ENCODE assay signal across 19 cellular contexts in genomic region chr5:133990396-133990795, GRCh38. TPM values are rescaled to one million over a fixed set of nuclear protein-coding genes. Genes with fewer than 3 reads are reported as not detected.
DNase-seq lines count a peak whose midpoint lies in the region; ATAC-seq and TF ChIP-seq lines count a peak whose summit lies in the region.
"Had no signal": no experiment of that assay in that cellular context is flagged by ENCODE, and none has a peak within 500 bp of the region (broad histone marks: within the 10 kb centered on the region; RNA-seq: fewer than 3 reads in every experiment).

No MANE protein-coding gene starts in this region.

- CTCF ChIA-PET in activated CD4-positive, alpha-beta memory T cell treated with anti-CD3 and anti-CD28 coated beads, Interleukin-2, amount 10 ng/mL, durations not matched to agents 7 days and 5 days (lab: Charles Lee): no interaction called here
- CTCF ChIA-PET in activated CD4-positive, alpha-beta memory T cell treated with anti-CD3 and anti-CD28 coated beads for 36 hours (lab: Charles Lee): no interaction called here
- CTCF ChIA-PET in activated naive CD4-positive, alpha-beta T cell treated with anti-CD3 and anti-CD28 coated beads, Interleukin-2, amount 10 ng/mL, durations not matched to agents 7 days and 5 days (lab: Charles Lee): interaction anchor here (1.2 kb wide), 1 partner anchor 10 kb away, joined by 3 read pairs; no protein-coding TSS in a partner anchor

- POLR2A ChIA-PET in activated CD4-positive, alpha-beta memory T cell treated with anti-CD3 and anti-CD28 coated beads, Interleukin-2, amount 10 ng/mL, durations not matched to agents 7 days and 5 days (lab: Charles Lee): no interaction called here
- POLR2A ChIA-PET in activated CD4-positive, alpha-beta memory T cell treated with anti-CD3 and anti-CD28 coated beads for 36 hours (lab: Charles Lee): no interaction called here

- H3K4me1 ChIP-seq in OCI-LY1 (ENCODE audit: insufficient read depth, low read length, severe bottlenecking) (peaks cover 67% of the 10 kb centered on the region), psoas muscle (peaks cover 68% of the 10 kb centered on the region)

- H3K4me3 Mint-ChIP-seq in activated CD4-positive, alpha-beta memory T cell treated with anti-CD3 and anti-CD28 coated beads, Interleukin-2, amount 10 ng/mL, durations not matched to agents 7 days and 5 days: no peak overlapping the region
- no peak overlapping the region for H3K4me3 Mint-ChIP-seq in activated CD4-positive, alpha-beta memory T cell treated with anti-CD3 and anti-CD28 coated beads for 36 hours
- H3K4me3 Mint-ChIP-seq in activated naive CD4-positive, alpha-beta T cell treated with anti-CD3 and anti-CD28 coated beads, Interleukin-2, amount 10 ng/mL, durations not matched to agents 7 days and 5 days: no peak overlapping the region
- H3K4me3 Mint-ChIP-seq in activated T-helper 2 cell treated with anti-CD3 and anti-CD28 coated beads, Interferon-gamma antibody, Interleukin-2, Interleukin-4, amounts not matched to agents 10 μg/mL and 5 μg/mL and 100 μg/mL, durations not matched to agents 14 hours and 24 hours and 36 hours (ENCODE audit: low read depth): no peak overlapping the region
- H3K4me3 Mint-ChIP-seq: activated CD4-positive, alpha-beta T cell treated with anti-CD3 and anti-CD28 coated beads, Interleukin-2, amount 10 ng/mL, durations not matched to agents 24 days and 14 days; nephron had no signal

- H3K79me2 ChIP-seq in OCI-LY1 (ENCODE audit: insufficient read depth, low read length): peaks cover 30% of the 10 kb centered on the region

- peaks cover 60% of the 10 kb centered on the region for H3K36me3 ChIP-seq in OCI-LY1 (ENCODE audit: insufficient read depth, low read length)
- peaks cover 9 to 62% of the 10 kb centered on the region in 2 donors for H3K36me3 ChIP-seq in psoas muscle (ENCODE audit: insufficient read depth in 1 of 2, low read depth in 1 of 2)

- peak overlapping the region; percentile 21 for H3K27ac Mint-ChIP-seq in activated CD4-positive, alpha-beta memory T cell treated with anti-CD3 and anti-CD28 coated beads, Interleukin-2, amount 10 ng/mL, durations not matched to agents 7 days and 5 days
- H3K27ac Mint-ChIP-seq in activated CD4-positive, alpha-beta memory T cell treated with anti-CD3 and anti-CD28 coated beads for 36 hours: no peak overlapping the region
- no peak overlapping the region for H3K27ac Mint-ChIP-seq in activated naive CD4-positive, alpha-beta T cell treated with anti-CD3 and anti-CD28 coated beads, Interleukin-2, amount 10 ng/mL, durations not matched to agents 7 days and 5 days
- no peak overlapping the region for H3K27ac Mint-ChIP-seq in activated T-helper 2 cell treated with anti-CD3 and anti-CD28 coated beads, Interferon-gamma antibody, Interleukin-2, Interleukin-4, amounts not matched to agents 10 μg/mL and 5 μg/mL and 100 μg/mL, durations not matched to agents 14 hours and 24 hours and 36 hours
- H3K27ac Mint-ChIP-seq: activated CD4-positive, alpha-beta T cell treated with anti-CD3 and anti-CD28 coated beads, Interleukin-2, amount 10 ng/mL, durations not matched to agents 24 days and 14 days had no signal

- H3K9me3 Mint-ChIP-seq in activated CD4-positive, alpha-beta memory T cell treated with anti-CD3 and anti-CD28 coated beads, Interleukin-2, amount 10 ng/mL, durations not matched to agents 7 days and 5 days: no peaks in the 10 kb centered on the region
- no peaks in the 10 kb centered on the region for H3K9me3 Mint-ChIP-seq in activated CD4-positive, alpha-beta memory T cell treated with anti-CD3 and anti-CD28 coated beads for 36 hours
- H3K9me3 Mint-ChIP-seq in activated naive CD4-positive, alpha-beta T cell treated with anti-CD3 and anti-CD28 coated beads, Interleukin-2, amount 10 ng/mL, durations not matched to agents 7 days and 5 days: no peaks in the 10 kb centered on the region
- no peaks in the 10 kb centered on the region for H3K9me3 Mint-ChIP-seq in activated T-helper 2 cell treated with anti-CD3 and anti-CD28 coated beads, Interferon-gamma antibody, Interleukin-2, Interleukin-4, amounts not matched to agents 10 μg/mL and 5 μg/mL and 100 μg/mL, durations not matched to agents 14 hours and 24 hours and 36 hours
- H3K9me3 Mint-ChIP-seq: activated CD4-positive, alpha-beta T cell treated with anti-CD3 and anti-CD28 coated beads, Interleukin-2, amount 10 ng/mL, durations not matched to agents 24 days and 14 days; nephron had no signal

- 0 out of 2 replicates have a peak, but pooled peaks cover 4% of the 10 kb centered on the region for H3F3A ChIP-seq in OCI-LY1 (ENCODE audit: insufficient read depth, low read length)

- no peaks in the 10 kb centered on the region for H3K9me2 ChIP-seq in OCI-LY1 (ENCODE audit: low read depth, low read length)

- intact Hi-C loops in activated CD4-positive, alpha-beta memory T cell treated with anti-CD3 and anti-CD28 coated beads for 36 hours (cut with micrococcal nuclease): no loop called here
- intact Hi-C loops in psoas muscle (cut with DNase I): no loop called here
- intact Hi-C loops in activated T-helper 2 cell treated with anti-CD3 and anti-CD28 coated beads, Interferon-gamma antibody, Interleukin-2, Interleukin-4, amounts not matched to agents 10 μg/mL and 5 μg/mL and 100 μg/mL, durations not matched to agents 14 hours and 24 hours and 36 hours (cut with micrococcal nuclease): loop anchor here (5.0 kb wide), 1 partner anchor 1498 kb away; the partner anchor contains the start of gene IRF1

- peaks cover 14% of the 10 kb centered on the region for H3K4me1 Mint-ChIP-seq in activated CD4-positive, alpha-beta memory T cell treated with anti-CD3 and anti-CD28 coated beads, Interleukin-2, amount 10 ng/mL, durations not matched to agents 7 days and 5 days
- peaks cover 23% of the 10 kb centered on the region for H3K4me1 Mint-ChIP-seq in activated CD4-positive, alpha-beta memory T cell treated with anti-CD3 and anti-CD28 coated beads for 36 hours (ENCODE audit: low read depth)
- peaks cover 22% of the 10 kb centered on the region for H3K4me1 Mint-ChIP-seq in activated naive CD4-positive, alpha-beta T cell treated with anti-CD3 and anti-CD28 coated beads, Interleukin-2, amount 10 ng/mL, durations not matched to agents 7 days and 5 days
- H3K4me1 Mint-ChIP-seq in activated T-helper 2 cell treated with anti-CD3 and anti-CD28 coated beads, Interferon-gamma antibody, Interleukin-2, Interleukin-4, amounts not matched to agents 10 μg/mL and 5 μg/mL and 100 μg/mL, durations not matched to agents 14 hours and 24 hours and 36 hours (ENCODE audit: low read depth): peaks cover 13% of the 10 kb centered on the region

- H3K4me3 ChIP-seq in OCI-LY1 (ENCODE audit: low read depth, low read length, poor library complexity, severe bottlenecking): no peak overlapping the region
- no peak overlapping the region for H3K4me3 ChIP-seq in psoas muscle
- H3K4me3 ChIP-seq: esophagus muscularis mucosa, Peyer's patch had no signal

- no peak for DNase-seq in activated CD4-positive, alpha-beta memory T cell treated with anti-CD3 and anti-CD28 coated beads, Interleukin-2, amount 10 ng/mL, durations not matched to agents 7 days and 5 days
- DNase-seq in activated CD4-positive, alpha-beta memory T cell treated with anti-CD3 and anti-CD28 coated beads for 36 hours: no peak
- DNase-seq in NCI-H1417 treated with DMSO at 0.1 percent for 48 hours (lab: John Stamatoyannopoulos, UW) (peak; percentile 29), psoas muscle (no peak), left lobe of liver (ENCODE audit: low spot score) (no peak)
- no peak for DNase-seq in activated naive CD4-positive, alpha-beta T cell treated with anti-CD3 and anti-CD28 coated beads, Interleukin-2, amount 10 ng/mL, durations not matched to agents 7 days and 5 days
- DNase-seq in activated T-helper 2 cell treated with anti-CD3 and anti-CD28 coated beads, Interferon-gamma antibody, Interleukin-2, Interleukin-4, amounts not matched to agents 10 μg/mL and 5 μg/mL and 100 μg/mL, durations not matched to agents 14 hours and 24 hours and 36 hours (ENCODE audit: low spot score): no peak
- DNase-seq: activated CD4-positive, alpha-beta T cell treated with anti-CD3 and anti-CD28 coated beads, Interleukin-2, amount 10 ng/mL, durations not matched to agents 24 days and 14 days; activated effector memory CD4-positive, alpha-beta T cell treated with Interleukin-2 at 50 U/mL for 16 hours; effector memory CD4-positive, alpha-beta T cell; hypothalamus; NK-92 treated with Interleukin-12 subunit alpha and Interleukin-12 subunit beta, amount 100 ng/mL, for 24 hours; Peyer's patch; substantia nigra; T-helper 2 cell had no signal

- no peak overlapping the region for H2AFZ ChIP-seq in OCI-LY1 (ENCODE audit: low read length)

- H3K4me2 ChIP-seq in OCI-LY1 (ENCODE audit: low read length): peak overlapping the region; percentile 38; the same call in 1 of the 2 replicates

- H4K20me1 ChIP-seq in OCI-LY1 (ENCODE audit: insufficient read depth, low read length): no peaks in the 10 kb centered on the region

- peaks cover 49% of the 10 kb centered on the region for H3K36me3 Mint-ChIP-seq in activated CD4-positive, alpha-beta memory T cell treated with anti-CD3 and anti-CD28 coated beads, Interleukin-2, amount 10 ng/mL, durations not matched to agents 7 days and 5 days (ENCODE audit: low read depth)
- H3K36me3 Mint-ChIP-seq in activated CD4-positive, alpha-beta memory T cell treated with anti-CD3 and anti-CD28 coated beads for 36 hours: peaks cover 47% of the 10 kb centered on the region
- peaks cover 34% of the 10 kb centered on the region for H3K36me3 Mint-ChIP-seq in activated naive CD4-positive, alpha-beta T cell treated with anti-CD3 and anti-CD28 coated beads, Interleukin-2, amount 10 ng/mL, durations not matched to agents 7 days and 5 days
- H3K36me3 Mint-ChIP-seq in activated T-helper 2 cell treated with anti-CD3 and anti-CD28 coated beads, Interferon-gamma antibody, Interleukin-2, Interleukin-4, amounts not matched to agents 10 μg/mL and 5 μg/mL and 100 μg/mL, durations not matched to agents 14 hours and 24 hours and 36 hours (ENCODE audit: low read depth): peaks cover 74% of the 10 kb centered on the region

- H3K9ac ChIP-seq in OCI-LY1 (ENCODE audit: low read length): peak overlapping the region; percentile 38; the same call in 1 of the 2 replicates

- 59 to 70% (median 61%) methylated on average over 6 of the region's 6 CpGs for WGBS in psoas muscle, 3 donors

- H3K27me3 ChIP-seq in OCI-LY1 (ENCODE audit: insufficient read depth, low read length): no peaks in the 10 kb centered on the region
- H3K27me3 ChIP-seq in psoas muscle (ENCODE audit: insufficient read depth in 3 of 3, low read length in 2 of 3): no peaks in the 10 kb centered on the region
- H3K27me3 ChIP-seq: esophagus muscularis mucosa, Peyer's patch had no signal

- TF ChIP-seq CTCF in OCI-LY1 (IDR thresholded peaks at IDR 0.05; ENCODE audit: low read length) (no peak), psoas muscle (IDR thresholded peaks at IDR 0.05) (no peak)

- H3K9me3 ChIP-seq in OCI-LY1 (ENCODE audit: low read length) (no peaks in the 10 kb centered on the region), psoas muscle (no peaks in the 10 kb centered on the region)
- H3K9me3 ChIP-seq: esophagus muscularis mucosa, Peyer's patch had no signal

- H3K27me3 Mint-ChIP-seq in activated CD4-positive, alpha-beta memory T cell treated with anti-CD3 and anti-CD28 coated beads, Interleukin-2, amount 10 ng/mL, durations not matched to agents 7 days and 5 days: no peaks in the 10 kb centered on the region
- H3K27me3 Mint-ChIP-seq in activated CD4-positive, alpha-beta memory T cell treated with anti-CD3 and anti-CD28 coated beads for 36 hours: no peaks in the 10 kb centered on the region
- H3K27me3 Mint-ChIP-seq in activated naive CD4-positive, alpha-beta T cell treated with anti-CD3 and anti-CD28 coated beads, Interleukin-2, amount 10 ng/mL, durations not matched to agents 7 days and 5 days: no peaks in the 10 kb centered on the region
- H3K27me3 Mint-ChIP-seq in activated T-helper 2 cell treated with anti-CD3 and anti-CD28 coated beads, Interferon-gamma antibody, Interleukin-2, Interleukin-4, amounts not matched to agents 10 μg/mL and 5 μg/mL and 100 μg/mL, durations not matched to agents 14 hours and 24 hours and 36 hours (ENCODE audit: low read depth): no peaks in the 10 kb centered on the region
- H3K27me3 Mint-ChIP-seq: activated CD4-positive, alpha-beta T cell treated with anti-CD3 and anti-CD28 coated beads, Interleukin-2, amount 10 ng/mL, durations not matched to agents 24 days and 14 days had no signal

- ATAC-seq in psoas muscle (no peak), left lobe of liver (no peak)

- peak overlapping the region; percentile 89 for H3K27ac ChIP-seq in OCI-LY1 (ENCODE audit: low read depth, low read length, poor library complexity, severe bottlenecking)
- H3K27ac ChIP-seq in psoas muscle: peak overlapping the region; percentile 50
- H3K27ac ChIP-seq: esophagus muscularis mucosa, HL-60, Peyer's patch had no signal

RNA-seq across cellular contexts. Expression of gene VDAC1, which starts 14.4 kb away (rescaled TPM):
- total RNA-seq in activated CD4-positive, alpha-beta memory T cell treated with anti-CD3 and anti-CD28 coated beads, Interleukin-2, amount 10 ng/mL, durations not matched to agents 7 days and 5 days: 100 to 1,000 TPM; 216 to 218 TPM
- total RNA-seq in activated CD4-positive, alpha-beta memory T cell treated with anti-CD3 and anti-CD28 coated beads for 36 hours: 100 to 1,000 TPM; 407 to 416 TPM
- total RNA-seq in psoas muscle (100 to 1,000 TPM; 389 to 592 (median 473) TPM), left lobe of liver (91.2 TPM)
- 100 to 1,000 TPM; 525 to 576 (median 529) TPM for polyA plus RNA-seq in psoas muscle
- total RNA-seq in activated T-helper 2 cell treated with anti-CD3 and anti-CD28 coated beads, Interferon-gamma antibody, Interleukin-2, Interleukin-4, amounts not matched to agents 10 μg/mL and 5 μg/mL and 100 μg/mL, durations not matched to agents 14 hours and 24 hours and 36 hours: 455 and 459 TPM in 2 replicates

RNA-seq across cellular contexts. Expression of gene C5orf15, which starts 22.0 kb away (rescaled TPM):
- total RNA-seq in activated CD4-positive, alpha-beta memory T cell treated with anti-CD3 and anti-CD28 coated beads, Interleukin-2, amount 10 ng/mL, durations not matched to agents 7 days and 5 days: 10 to 100 TPM; 24.4 to 27.7 TPM
- total RNA-seq in activated CD4-positive, alpha-beta memory T cell treated with anti-CD3 and anti-CD28 coated beads for 36 hours: 10 to 100 TPM; 23.7 to 26.7 TPM
- total RNA-seq in psoas muscle: 10 to 100 TPM; 12.7 to 16.0 (median 13.4) TPM
- 10 to 100 TPM; 13.2 to 29.8 (median 22.9) TPM for polyA plus RNA-seq in psoas muscle
- total RNA-seq in left lobe of liver: 15.2 TPM
- 63.7 and 66.7 TPM in 2 replicates for total RNA-seq in activated T-helper 2 cell treated with anti-CD3 and anti-CD28 coated beads, Interferon-gamma antibody, Interleukin-2, Interleukin-4, amounts not matched to agents 10 μg/mL and 5 μg/mL and 100 μg/mL, durations not matched to agents 14 hours and 24 hours and 36 hours
